28 cellular contexts compared by ENCODE assay signal in the genomic region with DNA sequence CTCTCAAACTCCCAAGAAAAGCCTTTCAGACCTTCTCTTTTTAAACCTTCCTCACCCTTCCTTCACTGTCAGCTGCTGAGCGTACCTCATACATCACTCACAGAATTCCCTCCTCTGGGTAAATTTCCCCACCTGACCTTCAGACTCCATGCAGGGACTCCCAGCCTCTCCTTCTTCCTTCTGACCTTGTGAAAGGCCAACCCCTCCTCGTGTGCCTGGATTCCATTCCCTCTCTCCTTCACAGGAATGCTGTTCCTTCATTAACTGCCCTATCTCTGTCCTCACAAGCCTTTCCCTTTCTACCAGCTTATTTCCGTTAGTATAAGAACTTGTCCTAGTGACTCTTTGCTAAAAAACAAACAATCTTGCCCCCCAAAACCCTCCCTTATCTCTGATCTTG.
"Had no signal": no experiment of that assay in that cellular context is flagged by ENCODE, and none has a peak within 500 bp of the region (broad histone marks: within the 10 kb centered on the region; RNA-seq: fewer than 3 reads in every experiment).

No MANE protein-coding gene starts in this region.

- H2AFZ ChIP-seq: parathyroid adenoma had no signal

- H3K4me3 ChIP-seq: dorsolateral prefrontal cortex, gastrocnemius medialis, heart right ventricle, left ventricle myocardium inferior, lower lobe of right lung, psoas muscle, right lobe of liver, suprapubic skin, thyroid gland, upper lobe of left lung, uterus had no signal

- H3K9me3 ChIP-seq: gastrocnemius medialis, heart right ventricle, left ventricle myocardium inferior, lower lobe of right lung, psoas muscle, right lobe of liver, suprapubic skin, thyroid gland, upper lobe of left lung, uterus had no signal

- H3K4me1 Mint-ChIP-seq: immature natural killer cell; memory B cell; stimulated activated effector memory CD8-positive, alpha-beta T cell treated with anti-CD3 and anti-CD28 coated beads, Interleukin-12 subunit alpha, Interleukin-12 subunit beta, amount 100 ng/mL, for 72 hours had no signal

- DNase-seq: cortex of kidney; dorsolateral prefrontal cortex; effector CD8-positive, alpha-beta T cell; gastrocnemius medialis; heart right ventricle; hypothalamus; immature natural killer cell; kidney; left cardiac atrium; left ventricle myocardium inferior; lower lobe of right lung; midbrain; occipital lobe; psoas muscle; retina; right lobe of liver; stimulated activated CD4-positive, alpha-beta T cell treated with anti-CD3 and anti-CD28 coated beads, Interleukin-4, amount 100 ng/mL, for 1 hour; stimulated activated CD8-positive, alpha-beta memory T cell treated with anti-CD3 and anti-CD28 coated beads, Interleukin-4, amount 100 ng/mL, for 48 hours; stimulated activated naive CD8-positive, alpha-beta T cell treated with anti-CD3 and anti-CD28 coated beads, Interleukin-15, Interleukin-2, amounts not matched to agents 100 U/mL and 50 U/mL, for 24 hours; thyroid gland; upper lobe of left lung; uterus had no signal

- H3K27ac Mint-ChIP-seq: immature natural killer cell; memory B cell; natural killer cell treated with Interleukin-12 subunit alpha and Interleukin-12 subunit beta and Interleukin-15 and Interleukin-18, amount 100 ng/mL, for 72 hours; stimulated activated effector memory CD8-positive, alpha-beta T cell treated with anti-CD3 and anti-CD28 coated beads, Interleukin-12 subunit alpha, Interleukin-12 subunit beta, amount 100 ng/mL, for 72 hours had no signal

- H3K36me3 Mint-ChIP-seq: immature natural killer cell; memory B cell; natural killer cell treated with Interleukin-12 subunit alpha and Interleukin-12 subunit beta and Interleukin-15 and Interleukin-18, amount 100 ng/mL, for 72 hours; stimulated activated effector memory CD8-positive, alpha-beta T cell treated with anti-CD3 and anti-CD28 coated beads, Interleukin-12 subunit alpha, Interleukin-12 subunit beta, amount 100 ng/mL, for 72 hours had no signal

- H3K27me3 ChIP-seq: gastrocnemius medialis, right lobe of liver, suprapubic skin, thyroid gland, upper lobe of left lung, uterus had no signal

- H3K27ac ChIP-seq: dorsolateral prefrontal cortex, gastrocnemius medialis, heart right ventricle, left ventricle myocardium inferior, lower lobe of right lung, parathyroid adenoma, psoas muscle, right lobe of liver, suprapubic skin, thyroid gland, upper lobe of left lung, uterus had no signal

- ATAC-seq: esophagus mucosa; gastrocnemius medialis; heart right ventricle; left cardiac atrium; lower lobe of right lung; natural killer cell treated with Interleukin-12 subunit alpha and Interleukin-12 subunit beta and Interleukin-15 and Interleukin-18, amount 100 ng/mL, for 72 hours; psoas muscle; right lobe of liver; stimulated activated effector memory CD8-positive, alpha-beta T cell treated with anti-CD3 and anti-CD28 coated beads, Interleukin-12 subunit alpha, Interleukin-12 subunit beta, amount 100 ng/mL, for 72 hours; stimulated activated naive CD8-positive, alpha-beta T cell treated with anti-CD3 and anti-CD28 coated beads, Interleukin-15, Interleukin-2, amounts not matched to agents 100 U/mL and 50 U/mL, for 24 hours had no signal

- H3K4me3 Mint-ChIP-seq: immature natural killer cell; memory B cell; natural killer cell treated with Interleukin-12 subunit alpha and Interleukin-12 subunit beta and Interleukin-15 and Interleukin-18, amount 100 ng/mL, for 72 hours; stimulated activated effector memory CD8-positive, alpha-beta T cell treated with anti-CD3 and anti-CD28 coated beads, Interleukin-12 subunit alpha, Interleukin-12 subunit beta, amount 100 ng/mL, for 72 hours had no signal

- H3K79me2 ChIP-seq: parathyroid adenoma had no signal

- H3K4me1 ChIP-seq: gastrocnemius medialis, heart right ventricle, left ventricle myocardium inferior, lower lobe of right lung, parathyroid adenoma, psoas muscle, right lobe of liver, suprapubic skin, thyroid gland, upper lobe of left lung, uterus had no signal

- H3K36me3 ChIP-seq: gastrocnemius medialis, heart right ventricle, left ventricle myocardium inferior, lower lobe of right lung, right lobe of liver, suprapubic skin, thyroid gland, upper lobe of left lung, uterus had no signal

- H3K27me3 Mint-ChIP-seq: natural killer cell treated with Interleukin-12 subunit alpha and Interleukin-12 subunit beta and Interleukin-15 and Interleukin-18, amount 100 ng/mL, for 72 hours had no signal
